ENCODE assay signal across 8 cellular contexts in genomic region chr3:124730920-124731297, GRCh38. TPM values are rescaled to one million over a fixed set of nuclear protein-coding genes. Genes with fewer than 3 reads are reported as not detected.
DNase-seq lines count a peak whose midpoint lies in the region; ATAC-seq and TF ChIP-seq lines count a peak whose summit lies in the region.

No MANE protein-coding gene starts in this region.

- peaks cover 9% of the 10 kb centered on the region for H3K27me3 Mint-ChIP-seq in brain

- ATAC-seq in heart right ventricle (peak in 3 of 8 donors; percentile 12 to 36 (median 13)), mucosa of descending colon (peak; percentile 9), HG03439 (IDR thresholded peaks at IDR 0.05; ENCODE audit: unreplicated experiment) (no peak), GM18505 (IDR thresholded peaks at IDR 0.05; ENCODE audit: unreplicated experiment) (no peak)

- H3K4me3 Mint-ChIP-seq in brain, result peak overlapping the region; percentile 97 to 100 (median 99)

- no peaks in the 10 kb centered on the region for H3K9me3 Mint-ChIP-seq in brain

- peak overlapping the region in 8 of 10 donors; percentile 64 to 86 (median 77) for H3K27ac ChIP-seq in heart right ventricle
- peak overlapping the region in 1 of 2 donors; percentile 75 for H3K27ac ChIP-seq in uterus

- TF ChIP-seq POLR2A in uterus (IDR thresholded peaks at IDR 0.05) (no peak), GM18505 (IDR thresholded peaks at IDR 0.05; ENCODE audit: borderline replicate concordance, extremely low read depth, insufficient read depth, insufficient read length) (no peak)

- H3K36me3 ChIP-seq in heart right ventricle (peaks cover 0 to 22% (median 10%) of the 10 kb centered on the region in 9 donors), mucosa of descending colon (ENCODE audit: low read depth) (no peaks in the 10 kb centered on the region), uterus (no peaks in the 10 kb centered on the region)

- TF ChIP-seq CTCF in heart right ventricle (IDR thresholded peaks at IDR 0.05) (no peak), brain (conservative IDR thresholded peaks at IDR 0.05) (no peak), mucosa of descending colon (IDR thresholded peaks at IDR 0.05) (no peak), uterus (IDR thresholded peaks at IDR 0.05) (no peak)

- H3K9me3 ChIP-seq in heart right ventricle (no peaks in the 10 kb centered on the region), mucosa of descending colon (no peaks in the 10 kb centered on the region), uterus (no peaks in the 10 kb centered on the region)

- H3K36me3 Mint-ChIP-seq in brain, result peaks cover 19% of the 10 kb centered on the region

- intact Hi-C loops in heart right ventricle (cut with DNase I), result no loop called here
- intact Hi-C loops in cardiac septum (cut with DNase I), result no loop called here
- intact Hi-C loops in mucosa of descending colon (cut with DNase I, micrococcal nuclease), result no loop called here
- intact Hi-C loops in uterus (cut with DNase I; ENCODE audit: low total_unique reads), result no loop called here

- H3K4me1 Mint-ChIP-seq in brain, result peaks cover 54% of the 10 kb centered on the region

- peaks cover 0 to 34% (median 0%) of the 10 kb centered on the region in 7 donors for H3K27me3 ChIP-seq in heart right ventricle
- H3K27me3 ChIP-seq in uterus, result no peaks in the 10 kb centered on the region

- peak overlapping the region; percentile 73 to 100 (median 98) for H3K27ac Mint-ChIP-seq in brain

- DNase-seq in heart right ventricle (no peak), cardiac septum (ENCODE audit: low spot score) (no peak), mucosa of descending colon (peak in 1 of 3 donors; percentile 45), uterus (no peak), NCI-H345 (lab: John Stamatoyannopoulos, UW) (no peak)

- peaks cover 0 to 41% (median 19%) of the 10 kb centered on the region in 9 donors for H3K4me1 ChIP-seq in heart right ventricle
- peaks cover 9% of the 10 kb centered on the region for H3K4me1 ChIP-seq in mucosa of descending colon (ENCODE audit: low read depth)
- H3K4me1 ChIP-seq in uterus, result peaks cover 3 to 10% of the 10 kb centered on the region in 2 donors

- WGBS in heart right ventricle, 2 donors, result 16 to 18% methylated on average over 13 of the region's 13 CpGs

- H3K4me3 ChIP-seq in heart right ventricle, result peak overlapping the region; percentile 75 to 95 (median 86)
- H3K4me3 ChIP-seq in mucosa of descending colon, result peak overlapping the region; percentile 30
- peak overlapping the region; percentile 85 to 97 for H3K4me3 ChIP-seq in uterus

RNA-seq across cellular contexts. Expression of gene UMPS, which starts 0.7 kb away (rescaled TPM):
- 10 to 100 TPM in 3 of 10 donors, 1 to 10 TPM in 7; 4.9 to 14.4 (median 7.7) TPM for total RNA-seq in heart right ventricle
- 1 to 10 TPM; 3.1 to 6.5 TPM for polyA plus RNA-seq in heart right ventricle
- 13.5 TPM for total RNA-seq in cardiac septum
- polyA plus RNA-seq in brain (ENCODE audit: insufficient read depth, low read depth, low replicate concordance), result 14.5 TPM
- total RNA-seq in mucosa of descending colon, result 10 to 100 TPM; 22.6 to 25.7 (median 23.6) TPM
- 10 to 100 TPM in 3 of 4 donors, 1 to 10 TPM in 1; 5.4 to 54.8 (median 19.9) TPM for total RNA-seq in uterus

Comparison
In these comparisons a context has a peak if more than half of its experiments do, and no peak if none do; other contexts are left out.
1. H3K4me3 ChIP-seq: peak in every context shown above with its lines; median percentile 91 in uterus; 86 in heart right ventricle; 30 in mucosa of descending colon.